In genomic region chr10:28530751-28531150, GRCh38 we compare ENCODE assay signal across 12 cellular contexts. TPM values are rescaled to one million over a fixed set of nuclear protein-coding genes. Genes with fewer than 3 reads are reported as not detected.
DNase-seq lines count a peak whose midpoint lies in the region; ATAC-seq, FAIRE-seq and TF ChIP-seq lines count a peak whose summit lies in the region.
"Had no signal": no experiment of that assay in that cellular context is flagged by ENCODE, and none has a peak within 500 bp of the region (broad histone marks: within the 10 kb centered on the region; RNA-seq: fewer than 3 reads in every experiment).

No MANE protein-coding gene starts in this region.

- H3K27ac ChIP-seq in left ventricle myocardium inferior (replicated peaks) (no peak overlapping the region), fibroblast of lung (ENCODE audit: insufficient read depth, low read length) (no peak overlapping the region), kidney (ENCODE audit: low read depth in 2 of 2, low read length in 2 of 2) (no peak overlapping the region)

- H3K9me3 ChIP-seq in left ventricle myocardium inferior (replicated peaks) (no peaks in the 10 kb centered on the region), fibroblast of lung (ENCODE audit: control insufficient read depth, insufficient read depth, low read depth, low read length) (no peaks in the 10 kb centered on the region), kidney (ENCODE audit: control insufficient read depth in 1 of 2, low read length in 2 of 2) (no peaks in the 10 kb centered on the region)
- H3K9me3 ChIP-seq: Caco-2, heart right ventricle, mucosa of descending colon had no signal

- H3K4me1 Mint-ChIP-seq in T-cell: peaks cover 51 to 71% (median 53%) of the 10 kb centered on the region in 3 donors

- TF ChIP-seq CTCF in left ventricle myocardium inferior (IDR thresholded peaks at IDR 0.05; ENCODE audit: borderline replicate concordance) (no peak), fibroblast of lung (conservative IDR thresholded peaks at IDR 0.05 in 1 of 2, IDR thresholded peaks at IDR 0.05 in 1 of 2; ENCODE audit: low read depth in 1 of 2, low read length in 2 of 2) (no peak), kidney (IDR thresholded peaks at IDR 0.05; ENCODE audit: borderline replicate concordance, extremely low read depth, insufficient read depth) (no peak)

- ATAC-seq in T-cell (replicated peaks in 1 of 4) (no peak), GM18511 (IDR thresholded peaks at IDR 0.05; ENCODE audit: unreplicated experiment) (no peak), HG02763 (IDR thresholded peaks at IDR 0.05; ENCODE audit: unreplicated experiment) (no peak)
- ATAC-seq: heart right ventricle, mucosa of descending colon had no signal

- POLR2A ChIA-PET in T-cell (lab: Charles Lee): no interaction called here

- CTCF ChIA-PET in T-cell (lab: Charles Lee): interaction anchor here in 1 of 2 donors (0.8 kb wide), 1 partner anchor 105 kb away, joined by 3 read pairs; no protein-coding TSS in a partner anchor

- FAIRE-seq in kidney (lab: Jason Lieb, UNC): no peak

- peaks cover 44% of the 10 kb centered on the region for H3K79me2 ChIP-seq in fibroblast of lung (ENCODE audit: control insufficient read depth, insufficient read depth, low read length)

- peaks cover 41% of the 10 kb centered on the region for H3K36me3 Mint-ChIP-seq in T-cell

- H3K27ac Mint-ChIP-seq in T-cell: peak overlapping the region; percentile 94 to 96

- peaks cover 9% of the 10 kb centered on the region for H3K36me3 ChIP-seq in left ventricle myocardium inferior
- peaks cover 2% of the 10 kb centered on the region for H3K36me3 ChIP-seq in fibroblast of lung (ENCODE audit: control insufficient read depth, insufficient read depth, low read length)
- H3K36me3 ChIP-seq in kidney (ENCODE audit: control insufficient read depth in 1 of 2, insufficient read depth in 2 of 2, low read length in 2 of 2): no peaks in the 10 kb centered on the region

- H3K9ac ChIP-seq in fibroblast of lung (ENCODE audit: insufficient read depth, low read length): no peak overlapping the region
- no peak overlapping the region for H3K9ac ChIP-seq in kidney (ENCODE audit: low read length in 2 of 2)

- H3K4me3 ChIP-seq in left ventricle myocardium inferior: peak overlapping the region; percentile 93
- H3K4me3 ChIP-seq in fibroblast of lung (replicated peaks in 1 of 4; ENCODE audit: control extremely low read depth in 1 of 4, insufficient read depth in 1 of 4, low read depth in 3 of 4, low read length in 4 of 4): no peak overlapping the region
- peak overlapping the region in 1 of 2 donors; percentile 87 for H3K4me3 ChIP-seq in kidney (ENCODE audit: low read length in 2 of 2)
- H3K4me3 ChIP-seq: mucosa of descending colon had no signal

- H4K20me1 ChIP-seq in fibroblast of lung (ENCODE audit: control insufficient read depth, extremely low read depth, insufficient read depth, low read length): peaks cover 3% of the 10 kb centered on the region

- peak overlapping the region; percentile 92 to 98 (median 95) for H3K4me3 Mint-ChIP-seq in T-cell

- H3K27me3 Mint-ChIP-seq in T-cell: no peaks in the 10 kb centered on the region

- peak overlapping the region; percentile 8 for H3K4me2 ChIP-seq in fibroblast of lung (ENCODE audit: extremely low read depth, insufficient read depth, low read length)

- H3K4me1 ChIP-seq in left ventricle myocardium inferior: peaks cover 45% of the 10 kb centered on the region
- peaks cover 2% of the 10 kb centered on the region for H3K4me1 ChIP-seq in fibroblast of lung (ENCODE audit: control insufficient read depth, extremely low read depth, insufficient read depth, low read length)
- H3K4me1 ChIP-seq in kidney (ENCODE audit: control insufficient read depth in 1 of 2, insufficient read depth in 1 of 2, low read depth in 1 of 2, low read length in 2 of 2): peaks cover 9 to 10% of the 10 kb centered on the region in 2 donors

- no peaks in the 10 kb centered on the region for H3K9me3 Mint-ChIP-seq in T-cell

- no peak overlapping the region for H2AFZ ChIP-seq in fibroblast of lung (ENCODE audit: low read length)

- H3K27me3 ChIP-seq in left ventricle myocardium inferior (ENCODE audit: low read depth) (no peaks in the 10 kb centered on the region), fibroblast of lung (ENCODE audit: control insufficient read depth, insufficient read depth, low read length) (no peaks in the 10 kb centered on the region)
- H3K27me3 ChIP-seq: heart right ventricle had no signal

- intact Hi-C loops in left ventricle myocardium inferior (cut with micrococcal nuclease): loop anchor here (10.0 kb wide), 1 partner anchor 54 kb away; no protein-coding TSS in a partner anchor
- intact Hi-C loops in cardiac septum (cut with DNase I): loop anchor here (5.0 to 10.0 kb wide), 2 partner anchors 57 to 96 kb away; no protein-coding TSS in a partner anchor
- intact Hi-C loops in kidney (cut with DNase I): no loop called here

- DNase-seq in left ventricle myocardium inferior: no peak
- DNase-seq in cardiac septum (ENCODE audit: low spot score): no peak
- DNase-seq in T-cell: no peak
- peak in 1 of 2 donors; percentile 20 for DNase-seq in fibroblast of lung (ENCODE audit: low read depth in 2 of 2)
- DNase-seq in kidney: no peak
- no peak for DNase-seq in NK-92 (lab: John Stamatoyannopoulos, UW; ENCODE audit: unreplicated experiment)
- DNase-seq: Caco-2, heart right ventricle, mucosa of descending colon, NCI-H446 treated with DMSO at 0.1 percent for 48 hours had no signal

RNA-seq across cellular contexts. Expression of gene WAC, which starts 2.2 kb away (rescaled TPM):
- 103 TPM for total RNA-seq in left ventricle myocardium inferior
- 98.9 TPM for total RNA-seq in cardiac septum
- total RNA-seq in T-cell: 100 to 1,000 TPM; 142 to 184 (median 157) TPM
- 52.4 and 65.7 TPM in 2 replicates for total RNA-seq in fibroblast of lung
- polyA plus RNA-seq in fibroblast of lung: 76.1 and 94.2 TPM in 2 replicates
- 41.9 and 53.1 TPM in 2 replicates for polyA plus RNA-seq in fibroblast of lung (2012)
- polyA minus RNA-seq in fibroblast of lung (ENCODE audit: low replicate concordance): 20.3 and 38.6 TPM in 2 replicates
- 107 TPM for total RNA-seq in kidney
- 33.4 TPM for polyA plus RNA-seq in kidney (ENCODE audit: insufficient read depth, low read depth, low replicate concordance)
